8 cellular contexts compared by ENCODE assay signal in the genomic region with DNA sequence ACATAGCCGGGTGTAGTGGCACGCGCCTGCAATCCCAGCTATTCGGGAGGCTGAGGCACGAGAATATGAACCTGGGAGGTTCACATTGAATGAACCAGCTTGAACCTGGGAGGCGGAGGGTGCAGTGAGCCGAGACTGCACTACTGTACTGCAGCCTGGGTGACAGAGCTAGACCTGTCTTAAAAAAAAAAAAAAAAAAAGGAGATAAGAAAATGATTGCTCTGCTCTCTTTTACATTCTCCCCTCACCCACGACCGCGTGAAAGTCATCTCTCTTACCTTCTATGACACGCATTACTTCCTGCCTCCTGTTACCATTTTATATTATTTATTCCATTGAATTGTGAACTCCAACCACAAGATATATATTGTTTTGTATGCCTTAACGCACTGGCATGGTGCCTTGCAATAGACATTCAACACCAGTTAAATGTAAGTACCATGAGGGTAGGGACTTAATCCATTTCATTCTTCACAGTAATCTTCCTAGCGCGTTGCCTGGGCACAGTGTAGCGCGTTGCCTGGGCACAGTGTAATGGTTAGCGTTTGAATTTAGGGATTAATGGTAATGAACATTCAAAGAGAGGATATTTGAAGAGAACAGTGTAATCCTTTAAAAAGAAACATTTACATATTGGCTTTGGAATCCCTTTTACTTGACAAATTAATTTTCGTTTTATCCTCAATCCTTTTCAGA. TPM values are rescaled to one million over a fixed set of nuclear protein-coding genes. Genes with fewer than 3 reads are reported as not detected.
DNase-seq lines count a peak whose midpoint lies in the region; TF ChIP-seq lines count a peak whose summit lies in the region.

No MANE protein-coding gene starts in this region.

- H3K4me3 Mint-ChIP-seq in HFFc6: peak overlapping the region; percentile 95

- peaks cover 44% of the 10 kb centered on the region for H3K36me3 Mint-ChIP-seq in HFFc6 (ENCODE audit: low read depth)

- H3K4me1 Mint-ChIP-seq in HFFc6 (ENCODE audit: low read depth): peaks cover 60% of the 10 kb centered on the region

- TF ChIP-seq CTCF in HFFc6 (IDR thresholded peaks at IDR 0.05) (no peak), fibroblast of the aortic adventitia (IDR thresholded peaks at IDR 0.05; ENCODE audit: insufficient read depth, low read length) (no peak), lower leg skin (IDR thresholded peaks at IDR 0.05) (no peak)

- H3K9me3 Mint-ChIP-seq in HFFc6: no peaks in the 10 kb centered on the region

- TF ChIP-seq POLR2A in lower leg skin (IDR thresholded peaks at IDR 0.05): no peak

- H3K27me3 Mint-ChIP-seq in HFFc6 (ENCODE audit: insufficient read depth): 0 out of 2 replicates have a peak, but pooled peaks cover 3% of the 10 kb centered on the region

- no peak for DNase-seq in HFFc6
- peak; percentile 58 for DNase-seq in activated CD8-positive, alpha-beta memory T cell treated with anti-CD3 and anti-CD28 coated beads, Interleukin-2, amount 50 U/mL, for 4 hours
- no peak for DNase-seq in fibroblast of the aortic adventitia (ENCODE audit: low read depth)
- peak; percentile 53 for DNase-seq in stimulated activated CD4-positive, alpha-beta T cell treated with anti-CD3 and anti-CD28 coated beads, Interleukin-4, amount 100 ng/mL, for 24 hours
- no peak for DNase-seq in dermis blood vessel endothelial cell
- no peak for DNase-seq in lower leg skin (ENCODE audit: low spot score in 2 of 2)
- no peak for DNase-seq in NCI-H446 treated with DMSO at 0.1 percent for 48 hours (lab: John Stamatoyannopoulos, UW)
- no peak for DNase-seq in DMS79 (lab: John Stamatoyannopoulos, UW)

- 86 to 87% methylated on average over 18 of the region's 18 CpGs for WGBS in lower leg skin, 2 donors

- peak overlapping the region; percentile 92 for H3K4me3 ChIP-seq in fibroblast of the aortic adventitia (ENCODE audit: low read depth, low read length)
- no peak overlapping the region for H3K4me3 ChIP-seq in lower leg skin (ENCODE audit: low read depth, poor library complexity, severe bottlenecking)

- H3K27ac Mint-ChIP-seq in HFFc6: peak overlapping the region; percentile 90

- intact Hi-C loops in lower leg skin (cut with DNase I; ENCODE audit: low total_unique reads): no loop called here

RNA-seq across cellular contexts. Expression of a gene that starts 2.7 kb away (rescaled TPM):
- 100 to 1,000 TPM; 179 to 221 (median 213) TPM for total RNA-seq in HFFc6 (2021; fragmentation: NEBNext Ultra II Directional; extraction: Animal tissue kit (Norgen Biotek cat#: 25700))
- total RNA-seq in fibroblast of the aortic adventitia (ENCODE audit: low replicate concordance) (256 and 294 TPM in 2 replicates), dermis blood vessel endothelial cell (198 and 301 TPM in 2 replicates), lower leg skin (100 to 1,000 TPM in 3 of 4 donors, 10 to 100 TPM in 1; 96.1 to 183 (median 123) TPM)

Comparison
In these comparisons a context has a peak if more than half of its experiments do, and no peak if none do; other contexts are left out.
1. DNase-seq: peak in activated CD8-positive, alpha-beta memory T cell treated with anti-CD3 and anti-CD28 coated beads, Interleukin-2, amount 50 U/mL, for 4 hours (single experiment) and stimulated activated CD4-positive, alpha-beta T cell treated with anti-CD3 and anti-CD28 coated beads, Interleukin-4, amount 100 ng/mL, for 24 hours (single experiment); none in HFFc6 (single experiment), fibroblast of the aortic adventitia (single experiment), dermis blood vessel endothelial cell (single experiment), lower leg skin (0 of 2), NCI-H446 treated with DMSO at 0.1 percent for 48 hours (single experiment) and DMS79 (single experiment).